Comparison of ENCODE assay signal across 8 cellular contexts in the genomic region with DNA sequence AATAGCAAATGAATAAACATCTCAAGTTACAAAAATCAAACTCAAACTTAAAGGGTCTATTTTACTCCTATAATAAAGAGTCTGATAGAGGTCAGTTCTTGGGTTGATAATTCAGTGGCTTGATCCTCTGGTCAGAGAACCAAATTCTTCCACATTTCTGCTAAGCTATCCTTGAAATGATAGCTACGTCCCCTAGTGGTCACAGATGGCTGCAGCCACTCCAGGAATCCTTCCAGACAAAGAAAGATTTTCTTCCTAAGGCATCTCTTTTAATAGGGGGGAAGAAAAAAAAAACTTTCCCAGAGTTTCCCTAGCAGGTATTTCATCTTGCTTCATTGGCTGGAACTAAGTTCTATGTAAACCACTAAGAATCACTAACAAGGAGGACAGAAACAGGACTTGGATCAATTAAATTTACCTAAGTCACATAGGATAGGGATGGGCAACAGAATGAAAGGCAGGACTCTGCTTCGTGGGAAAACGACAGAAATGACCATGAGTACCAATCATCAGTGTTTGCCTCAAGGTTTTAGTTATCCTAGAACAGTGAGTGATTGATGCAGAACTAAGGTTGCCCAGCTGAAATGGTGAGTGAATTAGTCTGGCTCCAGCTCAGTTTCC.
A peak's percentile ranks its signal among the peaks of the same experiment; 100 is the strongest.
DNase-seq lines count a peak whose midpoint lies in the region; ATAC-seq, FAIRE-seq and TF ChIP-seq lines count a peak whose summit lies in the region.

No MANE protein-coding gene starts in this region.

- in situ Hi-C loops in G401 (cut with HindIII; ENCODE audit: low sequenced_read_pairs) = no loop called here

- peaks cover 2% of the 10 kb centered on the region for H3K4me1 Mint-ChIP-seq in nephron progenitor cell

- no peak overlapping the region for H3K27ac Mint-ChIP-seq in nephron progenitor cell

- no peaks in the 10 kb centered on the region for H3K36me3 ChIP-seq in bronchial epithelial cell (ENCODE audit: control insufficient read depth, insufficient read depth, low read length)

- FAIRE-seq in bronchial epithelial cell (lab: Jason Lieb, UNC) = no peak

- H3K4me3 ChIP-seq in LNCaP clone FGC (ENCODE audit: low read depth, low read length) (no peak overlapping the region), bronchial epithelial cell (ENCODE audit: low read depth, low read length) (no peak overlapping the region)

- H3K36me3 Mint-ChIP-seq in nephron progenitor cell (ENCODE audit: low read depth) = no peaks in the 10 kb centered on the region

- no peaks in the 10 kb centered on the region for H3K27me3 ChIP-seq in bronchial epithelial cell (ENCODE audit: control insufficient read depth, insufficient read depth, low read length)

- H3K9me3 Mint-ChIP-seq in nephron progenitor cell = no peaks in the 10 kb centered on the region

- peak; percentile 83 for TF ChIP-seq CTCF in LNCaP clone FGC (IDR thresholded peaks at IDR 0.05; ENCODE audit: control insufficient read depth, extremely low read depth, insufficient read depth)
- TF ChIP-seq CTCF in bronchial epithelial cell (IDR thresholded peaks at IDR 0.05; ENCODE audit: insufficient read depth, low read length, severe bottlenecking) = peak; percentile 71
- peak; percentile 90 for TF ChIP-seq CTCF in nephron progenitor cell (IDR thresholded peaks at IDR 0.05)

- DNase-seq in G401 (ENCODE audit: low spot score) (peak; percentile 15), LNCaP clone FGC (ENCODE audit: low read depth) (no peak), bronchial epithelial cell (ENCODE audit: low read depth) (peak; percentile 38), nephron progenitor cell (peak; percentile 35), germinal center (ENCODE audit: low spot score) (no peak)

- ATAC-seq in HG02623 (IDR thresholded peaks at IDR 0.05; ENCODE audit: unreplicated experiment) (no peak), HG02759 (IDR thresholded peaks at IDR 0.05; ENCODE audit: unreplicated experiment) (no peak), HG02610 (IDR thresholded peaks at IDR 0.05; ENCODE audit: unreplicated experiment) (no peak)

- no peak overlapping the region for H3K4me3 Mint-ChIP-seq in nephron progenitor cell

- H3K27me3 Mint-ChIP-seq in nephron progenitor cell (ENCODE audit: low read depth, poor library complexity) = no peaks in the 10 kb centered on the region

Comparison
In these comparisons a context has a peak if more than half of its experiments do, and no peak if none do; other contexts are left out.
1. DNase-seq: peak in G401 (single experiment), bronchial epithelial cell (single experiment) and nephron progenitor cell (single experiment); none in LNCaP clone FGC (single experiment) and germinal center (single experiment).
2. Peak in every context shown above with its lines, with median percentiles within 50 percentile points of each other: CTCF ChIP-seq.